Comparison of ENCODE assay signal across 9 cellular contexts in the genomic region with DNA sequence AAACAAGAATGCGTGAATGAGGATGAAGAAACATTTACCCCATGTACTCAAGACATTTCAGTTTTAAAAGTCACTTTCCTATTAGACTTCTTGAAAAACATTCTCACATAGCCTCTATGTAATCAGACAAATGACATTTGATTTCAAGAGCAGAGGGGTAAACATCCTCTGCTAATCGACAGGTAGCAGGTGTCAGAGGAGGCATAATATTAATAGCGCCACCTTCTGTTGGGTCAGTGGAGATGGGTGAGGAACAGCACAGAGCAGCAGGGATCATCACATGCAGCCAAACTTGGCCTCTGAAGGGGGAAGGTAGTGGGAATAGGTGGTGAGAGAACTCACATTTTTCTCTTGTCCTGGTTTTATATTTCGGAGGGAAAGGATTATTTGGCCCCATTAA. TPM values are rescaled to one million over a fixed set of nuclear protein-coding genes. Genes with fewer than 3 reads are reported as not detected.
A peak's percentile ranks its signal among the peaks of the same experiment; 100 is the strongest.
DNase-seq lines count a peak whose midpoint lies in the region; TF ChIP-seq lines count a peak whose summit lies in the region.
"Had no signal": no experiment of that assay in that cellular context is flagged by ENCODE, and none has a peak within 500 bp of the region (broad histone marks: within the 10 kb centered on the region; RNA-seq: fewer than 3 reads in every experiment).

No MANE protein-coding gene starts in this region.

- H3K27me3 Mint-ChIP-seq in mesothelial cell of epicardium (ENCODE audit: low read depth) = peaks cover 2% of the 10 kb centered on the region

- H3K4me3 ChIP-seq in BE2C (ENCODE audit: low read depth, low read length) = no peak overlapping the region
- H3K4me3 ChIP-seq in SJCRH30 = no peak overlapping the region

- H3K4me1 ChIP-seq in BE2C = peaks cover 6% of the 10 kb centered on the region
- H3K4me1 ChIP-seq in SJCRH30 = peaks cover 7% of the 10 kb centered on the region; the same call in 1 of the 2 replicates

- no peaks in the 10 kb centered on the region for H3K9me3 Mint-ChIP-seq in mesothelial cell of epicardium

- H3K36me3 Mint-ChIP-seq in mesothelial cell of epicardium = peaks cover 11% of the 10 kb centered on the region

- peak; percentile 59 for TF ChIP-seq CTCF in BE2C (IDR thresholded peaks at IDR 0.05; ENCODE audit: low read depth, low read length)
- TF ChIP-seq CTCF in GM13976 (IDR thresholded peaks at IDR 0.05; ENCODE audit: borderline replicate concordance, control extremely low read depth, extremely low read depth, insufficient read depth, missing control alignments) = peak; percentile 41
- no peak for TF ChIP-seq CTCF in mesothelial cell of epicardium (IDR thresholded peaks at IDR 0.05; ENCODE audit: unreplicated experiment)

- H3K4me3 Mint-ChIP-seq in mesothelial cell of epicardium = no peak overlapping the region

- H3K27ac Mint-ChIP-seq in mesothelial cell of epicardium = no peak overlapping the region

- DNase-seq in BE2C = peak; percentile 14
- peak; percentile 62 for DNase-seq in GM13976 (ENCODE audit: low spot score)
- DNase-seq in SJCRH30 = peak; percentile 29 to 69
- peak; percentile 36 for DNase-seq in hepatic stellate cell (ENCODE audit: low spot score)
- no peak for DNase-seq in mesothelial cell of epicardium (ENCODE audit: low spot score in 2 of 2, unreplicated experiment in 2 of 2)
- DNase-seq in DMS153 treated with DMSO at 0.1 percent for 48 hours (lab: John Stamatoyannopoulos, UW; ENCODE audit: unreplicated experiment) = no peak
- no peak for DNase-seq in NCI-H2107 treated with DMSO at 0.1 percent for 48 hours (lab: John Stamatoyannopoulos, UW; ENCODE audit: unreplicated experiment)
- no peak for DNase-seq in NCI-H187 treated with DMSO at 0.1 percent for 48 hours (lab: John Stamatoyannopoulos, UW)

- no peak overlapping the region for H3K27ac ChIP-seq in SJCRH30
- H3K27ac ChIP-seq: neutrophil had no signal

- in situ Hi-C loops in GM13976 (cut with MboI; ENCODE audit: low sequenced_read_pairs, unreplicated experiment) = no loop called here

- H3K27me3 ChIP-seq in BE2C (no peaks in the 10 kb centered on the region), SJCRH30 (no peaks in the 10 kb centered on the region)
- H3K27me3 ChIP-seq: neutrophil had no signal

- peaks cover 14% of the 10 kb centered on the region for H3K4me1 Mint-ChIP-seq in mesothelial cell of epicardium

- peaks cover 17% of the 10 kb centered on the region for H3K36me3 ChIP-seq in BE2C
- H3K36me3 ChIP-seq in SJCRH30 = peaks cover 27% of the 10 kb centered on the region
- H3K36me3 ChIP-seq: neutrophil had no signal

- H3K9me3 ChIP-seq in BE2C = no peaks in the 10 kb centered on the region
- H3K9me3 ChIP-seq in SJCRH30 (replicated peaks) = no peaks in the 10 kb centered on the region
- H3K9me3 ChIP-seq: neutrophil had no signal

RNA-seq across cellular contexts. Expression of a gene that starts 3.3 kb away (rescaled TPM):
- polyA plus RNA-seq in BE2C (2012; ENCODE audit: insufficient read depth, insufficient read length, low read depth) = 1.2 TPM
- 10.9 and 11.0 TPM in 2 replicates for total RNA-seq in SJCRH30 (2014; rRNA removed; shearing (Covaris generic))
- total RNA-seq in mesothelial cell of epicardium = 5.2 to 6.0 TPM (median 5.6 TPM) in 3 replicates

RNA-seq across cellular contexts. Expression of a gene that starts 9.0 kb away (rescaled TPM):
- polyA plus RNA-seq in BE2C (2012; ENCODE audit: insufficient read depth, insufficient read length, low read depth) = 27.4 TPM
- total RNA-seq in SJCRH30 (2014; rRNA removed; shearing (Covaris generic)) = 23.8 and 27.2 TPM in 2 replicates
- 17.8 to 19.2 TPM (median 18.0 TPM) in 3 replicates for total RNA-seq in mesothelial cell of epicardium

Comparison
In these comparisons a context has a peak if more than half of its experiments do, and no peak if none do; other contexts are left out.
1. DNase-seq: peak in BE2C (single experiment), GM13976 (single experiment), SJCRH30 (2 of 2) and hepatic stellate cell (single experiment); none in mesothelial cell of epicardium (0 of 2), DMS153 treated with DMSO at 0.1 percent for 48 hours (single experiment), NCI-H2107 treated with DMSO at 0.1 percent for 48 hours (single experiment) and NCI-H187 treated with DMSO at 0.1 percent for 48 hours (single experiment).